In genomic region chr12:22628228-22628627, GRCh38 we compare ENCODE assay signal across 9 cellular contexts. TPM values are rescaled to one million over a fixed set of nuclear protein-coding genes. Genes with fewer than 3 reads are reported as not detected.
DNase-seq lines count a peak whose midpoint lies in the region; ATAC-seq and TF ChIP-seq lines count a peak whose summit lies in the region.
"Had no signal": no experiment of that assay in that cellular context is flagged by ENCODE, and none has a peak within 500 bp of the region (broad histone marks: within the 10 kb centered on the region; RNA-seq: fewer than 3 reads in every experiment).

No MANE protein-coding gene starts in this region.

- WGBS in gastroesophageal sphincter (ENCODE audit: low coverage in 1 of 2), 2 donors, result 50 to 56% methylated on average over 4 of the region's 4 CpGs

- TF ChIP-seq CTCF in gastroesophageal sphincter (IDR thresholded peaks at IDR 0.05), result no peak

- in situ Hi-C loops in KBM-7 (cut with MboI; ENCODE audit: low pct_unique_long_range_greater_than_20kb, low sequenced_read_pairs), result no loop called here

- H3K4me1 Mint-ChIP-seq in T-helper 1 cell treated with Interleukin-12 subunit alpha and Interleukin-12 subunit beta and Interleukin-4 antibody, amounts not matched to agents 30 μg/mL and 1 μg/mL, for 36 hours (ENCODE audit: low read depth), result peaks cover 42% of the 10 kb centered on the region
- H3K4me1 Mint-ChIP-seq in activated CD4-positive, alpha-beta memory T cell treated with anti-CD3 and anti-CD28 coated beads, Interleukin-2, amount 10 ng/mL, durations not matched to agents 7 days and 5 days, result peaks cover 50% of the 10 kb centered on the region
- H3K4me1 Mint-ChIP-seq in stimulated activated effector memory CD8-positive, alpha-beta T cell treated with anti-CD3 and anti-CD28 coated beads, Interleukin-12 subunit alpha, Interleukin-12 subunit beta, amount 100 ng/mL, for 72 hours, result peaks cover 39% of the 10 kb centered on the region

- H3K4me3 ChIP-seq in gastroesophageal sphincter, result peak overlapping the region; percentile 81 to 96

- H3K27me3 ChIP-seq in gastroesophageal sphincter, result no peaks in the 10 kb centered on the region

- CTCF ChIA-PET in activated CD4-positive, alpha-beta memory T cell treated with anti-CD3 and anti-CD28 coated beads, Interleukin-2, amount 10 ng/mL, durations not matched to agents 7 days and 5 days (lab: Charles Lee), result interaction anchor here (1.1 to 1.9 kb wide), 3 partner anchors 84 to 99 kb away, joined by 3 to 7 read pairs (median 4); partner anchors contain the start of gene C2CD5

- peak overlapping the region; percentile 66 for H3K4me3 Mint-ChIP-seq in T-helper 1 cell treated with Interleukin-12 subunit alpha and Interleukin-12 subunit beta and Interleukin-4 antibody, amounts not matched to agents 30 μg/mL and 1 μg/mL, for 36 hours
- peak overlapping the region; percentile 75 for H3K4me3 Mint-ChIP-seq in activated CD4-positive, alpha-beta memory T cell treated with anti-CD3 and anti-CD28 coated beads, Interleukin-2, amount 10 ng/mL, durations not matched to agents 7 days and 5 days
- peak overlapping the region; percentile 93 for H3K4me3 Mint-ChIP-seq in stimulated activated effector memory CD8-positive, alpha-beta T cell treated with anti-CD3 and anti-CD28 coated beads, Interleukin-12 subunit alpha, Interleukin-12 subunit beta, amount 100 ng/mL, for 72 hours

- H3K36me3 ChIP-seq in gastroesophageal sphincter, result no peaks in the 10 kb centered on the region

- POLR2A ChIA-PET in activated CD4-positive, alpha-beta memory T cell treated with anti-CD3 and anti-CD28 coated beads, Interleukin-2, amount 10 ng/mL, durations not matched to agents 7 days and 5 days (lab: Charles Lee), result interaction anchor here (0.6 to 7.0 kb wide), 3 partner anchors 46 to 581 kb away, joined by 3 to 72 read pairs (median 4); partner anchors contain the start of gene C2CD5

- TF ChIP-seq EP300 in gastroesophageal sphincter (IDR thresholded peaks at IDR 0.05), result no peak

- ATAC-seq in gastroesophageal sphincter (no peak), GM19023 (IDR thresholded peaks at IDR 0.05; ENCODE audit: unreplicated experiment) (no peak)
- ATAC-seq in stimulated activated effector memory CD8-positive, alpha-beta T cell treated with anti-CD3 and anti-CD28 coated beads, Interleukin-12 subunit alpha, Interleukin-12 subunit beta, amount 100 ng/mL, for 72 hours, result no peak

- H3K4me1 ChIP-seq in gastroesophageal sphincter, result peaks cover 4 to 57% (median 9%) of the 10 kb centered on the region in 3 donors

- H3K36me3 Mint-ChIP-seq in T-helper 1 cell treated with Interleukin-12 subunit alpha and Interleukin-12 subunit beta and Interleukin-4 antibody, amounts not matched to agents 30 μg/mL and 1 μg/mL, for 36 hours (ENCODE audit: low read depth), result peaks cover 9% of the 10 kb centered on the region
- H3K36me3 Mint-ChIP-seq in activated CD4-positive, alpha-beta memory T cell treated with anti-CD3 and anti-CD28 coated beads, Interleukin-2, amount 10 ng/mL, durations not matched to agents 7 days and 5 days (ENCODE audit: low read depth), result peaks cover 39% of the 10 kb centered on the region
- H3K36me3 Mint-ChIP-seq in stimulated activated effector memory CD8-positive, alpha-beta T cell treated with anti-CD3 and anti-CD28 coated beads, Interleukin-12 subunit alpha, Interleukin-12 subunit beta, amount 100 ng/mL, for 72 hours, result peaks cover 54% of the 10 kb centered on the region

- no peak for TF ChIP-seq POLR2A in gastroesophageal sphincter (IDR thresholded peaks at IDR 0.05)

- H3K27ac ChIP-seq in gastroesophageal sphincter, result peak overlapping the region in 2 of 4 donors; percentile 0 to 15

- H3K27ac Mint-ChIP-seq in T-helper 1 cell treated with Interleukin-12 subunit alpha and Interleukin-12 subunit beta and Interleukin-4 antibody, amounts not matched to agents 30 μg/mL and 1 μg/mL, for 36 hours, result no peak overlapping the region
- H3K27ac Mint-ChIP-seq in activated CD4-positive, alpha-beta memory T cell treated with anti-CD3 and anti-CD28 coated beads, Interleukin-2, amount 10 ng/mL, durations not matched to agents 7 days and 5 days, result no peak overlapping the region
- H3K27ac Mint-ChIP-seq in stimulated activated effector memory CD8-positive, alpha-beta T cell treated with anti-CD3 and anti-CD28 coated beads, Interleukin-12 subunit alpha, Interleukin-12 subunit beta, amount 100 ng/mL, for 72 hours, result peak overlapping the region; percentile 95

- H3K9me3 ChIP-seq in gastroesophageal sphincter, result no peaks in the 10 kb centered on the region

- DNase-seq in T-helper 1 cell, result no peak
- DNase-seq in activated CD4-positive, alpha-beta memory T cell treated with anti-CD3 and anti-CD28 coated beads, Interleukin-2, amount 10 ng/mL, durations not matched to agents 7 days and 5 days, result no peak
- DNase-seq in stimulated activated effector memory CD8-positive, alpha-beta T cell treated with anti-CD3 and anti-CD28 coated beads, Interleukin-12 subunit alpha, Interleukin-12 subunit beta, amount 100 ng/mL, for 72 hours (ENCODE audit: low spot score in 2 of 2), result no peak
- no peak for DNase-seq in SKM-1 treated with dmso at 0.1 percent for 144 hours (lab: John Stamatoyannopoulos, UW; ENCODE audit: unreplicated experiment)
- DNase-seq in KBM-7, result no peak
- DNase-seq: H7 had no signal

- no peaks in the 10 kb centered on the region for H3K9me3 Mint-ChIP-seq in T-helper 1 cell treated with Interleukin-12 subunit alpha and Interleukin-12 subunit beta and Interleukin-4 antibody, amounts not matched to agents 30 μg/mL and 1 μg/mL, for 36 hours
- no peaks in the 10 kb centered on the region for H3K9me3 Mint-ChIP-seq in activated CD4-positive, alpha-beta memory T cell treated with anti-CD3 and anti-CD28 coated beads, Interleukin-2, amount 10 ng/mL, durations not matched to agents 7 days and 5 days
- no peaks in the 10 kb centered on the region for H3K9me3 Mint-ChIP-seq in stimulated activated effector memory CD8-positive, alpha-beta T cell treated with anti-CD3 and anti-CD28 coated beads, Interleukin-12 subunit alpha, Interleukin-12 subunit beta, amount 100 ng/mL, for 72 hours

- H3K27me3 Mint-ChIP-seq in T-helper 1 cell treated with Interleukin-12 subunit alpha and Interleukin-12 subunit beta and Interleukin-4 antibody, amounts not matched to agents 30 μg/mL and 1 μg/mL, for 36 hours (ENCODE audit: low read depth), result no peaks in the 10 kb centered on the region
- H3K27me3 Mint-ChIP-seq in activated CD4-positive, alpha-beta memory T cell treated with anti-CD3 and anti-CD28 coated beads, Interleukin-2, amount 10 ng/mL, durations not matched to agents 7 days and 5 days, result no peaks in the 10 kb centered on the region

RNA-seq across cellular contexts. Expression of gene ETNK1, which starts 3.3 kb away (rescaled TPM):
- 10 to 100 TPM; 72.0 to 84.9 TPM for total RNA-seq in activated CD4-positive, alpha-beta memory T cell treated with anti-CD3 and anti-CD28 coated beads, Interleukin-2, amount 10 ng/mL, durations not matched to agents 7 days and 5 days
- 10 to 100 TPM; 15.3 to 33.3 (median 28.5) TPM for total RNA-seq in gastroesophageal sphincter
